Comparison of ENCODE assay signal across 8 cellular contexts in genomic region chr5:181204561-181205401, GRCh38. TPM values are rescaled to one million over a fixed set of nuclear protein-coding genes. Genes with fewer than 3 reads are reported as not detected.
A peak's percentile ranks its signal among the peaks of the same experiment; 100 is the strongest.
DNase-seq lines count a peak whose midpoint lies in the region; ATAC-seq and TF ChIP-seq lines count a peak whose summit lies in the region.

TSS of gene TRIM7 (minus strand) at chr5:181205196. CDS start at chr5:181205110, 86 bp downstream.

- no peaks in the 10 kb centered on the region for H3K36me3 ChIP-seq in KMS-11 (ENCODE audit: insufficient read depth)
- H3K36me3 ChIP-seq in suprapubic skin, result no peaks in the 10 kb centered on the region

- H3K79me2 ChIP-seq in KMS-11 (ENCODE audit: insufficient read depth, low read depth), result no peaks in the 10 kb centered on the region

- peak; percentile 49 for DNase-seq in AG20443 (ENCODE audit: low spot score)
- peak; percentile 61 to 66 for DNase-seq in T47D (ENCODE audit: low read depth in 1 of 2, low spot score in 1 of 2)
- DNase-seq in left lobe of liver (ENCODE audit: low spot score), result no peak
- peak in 1 of 2 donors; percentile 79 for DNase-seq in suprapubic skin (ENCODE audit: low spot score in 2 of 2)

- no peaks in the 10 kb centered on the region for H3K9me3 ChIP-seq in suprapubic skin

- no peak within 1 kb of the TSS; the same call in 1 of the 2 replicates for H2AFZ ChIP-seq in KMS-11 (ENCODE audit: low read depth)

- TF ChIP-seq EP300 in suprapubic skin (IDR thresholded peaks at IDR 0.05), result no peak

- H3K4me3 ChIP-seq in KMS-11 (IDR thresholded peaks at IDR 0.05; ENCODE audit: insufficient read depth, low read depth, low read length) (no peak within 1 kb of the TSS), suprapubic skin (peak within 1 kb of the TSS; percentile 61)

- H3K27me3 ChIP-seq in KMS-11 (ENCODE audit: insufficient read depth, low read depth) (no peaks in the 10 kb centered on the region), suprapubic skin (no peaks in the 10 kb centered on the region)

- no CpG with 5 or more reads among the region's 102 CpGs for WGBS in suprapubic skin

- in situ Hi-C loops in T47D (cut with HindIII; ENCODE audit: low pct_unique_long_range_greater_than_20kb, low sequenced_read_pairs), result no loop called here

- ATAC-seq in left lobe of liver (peak; percentile 38), HG03457 (IDR thresholded peaks at IDR 0.05; ENCODE audit: unreplicated experiment) (no peak), GM21381 (IDR thresholded peaks at IDR 0.05; ENCODE audit: unreplicated experiment) (no peak), GM19463 (IDR thresholded peaks at IDR 0.05; ENCODE audit: unreplicated experiment) (no peak)

- no peak within 1 kb of the TSS for H3K27ac ChIP-seq in KMS-11
- peak within 1 kb of the TSS; percentile 71 for H3K27ac ChIP-seq in suprapubic skin

- TF ChIP-seq CTCF in KMS-11 (conservative IDR thresholded peaks at IDR 0.05; ENCODE audit: low read depth, low read length) (no peak), suprapubic skin (IDR thresholded peaks at IDR 0.05) (no peak)

- peaks cover 7% of the 10 kb centered on the region for H3K4me1 ChIP-seq in KMS-11 (ENCODE audit: low read depth, poor library complexity, severe bottlenecking)
- H3K4me1 ChIP-seq in suprapubic skin, result peaks cover 51% of the 10 kb centered on the region

- H4K20me1 ChIP-seq in KMS-11 (ENCODE audit: insufficient read depth), result no peaks in the 10 kb centered on the region

- H3K4me2 ChIP-seq in KMS-11, result peak within 1 kb of the TSS; percentile 57

- TF ChIP-seq POLR2A in suprapubic skin (IDR thresholded peaks at IDR 0.05), result no peak

- no peak within 1 kb of the TSS for H3K9ac ChIP-seq in KMS-11

RNA-seq across cellular contexts. Expression of gene TRIM7, which starts in this region (rescaled TPM):
- total RNA-seq in left lobe of liver, result 0.23 TPM
- total RNA-seq in suprapubic skin, result 10 to 100 TPM; 52.0 to 79.0 (median 69.4) TPM

Comparison
In these comparisons a context has a peak if more than half of its experiments do, and no peak if none do; other contexts are left out.
1. RNA of gene TRIM7 (total RNA-seq): 52.0 to 79.0 TPM in suprapubic skin; 0.23 TPM in left lobe of liver (single experiment); every median in the first group is over 10 times any median in the second.
2. Peak in ATAC-seq in left lobe of liver; RNA of the gene not detected or under 1 TPM.